Comparison of ENCODE assay signal across 18 cellular contexts in the genomic region with DNA sequence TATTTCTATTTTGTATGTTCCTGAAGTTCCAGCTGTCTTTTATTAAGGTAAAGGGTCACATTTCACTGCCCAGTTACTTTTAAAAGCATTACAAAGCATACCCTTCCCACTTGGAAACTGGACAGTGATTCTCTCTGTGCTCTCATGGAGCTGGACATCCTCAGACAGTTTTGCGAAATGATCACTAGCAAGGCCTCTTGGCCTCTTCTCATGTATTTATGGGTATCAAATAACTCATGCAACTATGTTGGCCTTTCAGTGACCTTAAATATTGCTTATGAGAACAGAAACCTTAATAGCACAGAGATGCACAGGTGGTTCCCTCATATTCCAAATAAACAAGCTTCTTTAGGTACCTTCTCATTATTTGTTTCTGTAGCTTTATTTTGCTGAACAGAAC. TPM values are rescaled to one million over a fixed set of nuclear protein-coding genes. Genes with fewer than 3 reads are reported as not detected.
A peak's percentile ranks its signal among the peaks of the same experiment; 100 is the strongest.
DNase-seq lines count a peak whose midpoint lies in the region; ATAC-seq, FAIRE-seq and TF ChIP-seq lines count a peak whose summit lies in the region.
"Had no signal": no experiment of that assay in that cellular context is flagged by ENCODE, and none has a peak within 500 bp of the region (broad histone marks: within the 10 kb centered on the region; RNA-seq: fewer than 3 reads in every experiment).

No MANE protein-coding gene starts in this region.

- DNase-seq in HepG2 (ENCODE audit: low spot score) (no peak), right lobe of liver (no peak), MM.1S (peak; percentile 82), NCI-H446 (lab: John Stamatoyannopoulos, UW) (no peak), heart right ventricle (no peak), AG08396 (ENCODE audit: low spot score) (no peak)
- DNase-seq: amniotic stem cell; CD4-positive, alpha-beta T cell; central memory CD4-positive, alpha-beta T cell; effector CD4-positive, alpha-beta T cell; NCI-H146; retina; SHP77 treated with DMSO at 0.1 percent for 48 hours had no signal

- H2AFZ ChIP-seq in HepG2 (ENCODE audit: low read length) (no peak overlapping the region), MM.1S (ENCODE audit: low read length) (no peak overlapping the region)
- H2AFZ ChIP-seq: GM23338 had no signal

- no peak for TF ChIP-seq RAD21 in HepG2 (CRISPR knock-in tag; IDR thresholded peaks at IDR 0.05)

- no peak overlapping the region for H3K9ac ChIP-seq in HepG2 (ENCODE audit: insufficient read depth, low read depth, low read length)
- peak overlapping the region; percentile 71 for H3K9ac ChIP-seq in MM.1S (ENCODE audit: low read length)

- no peak for FAIRE-seq in HepG2 (lab: Jason Lieb, UNC)
- FAIRE-seq: urothelium cell line had no signal

- H3K9me3 ChIP-seq in HepG2 (ENCODE audit: low read length) (no peaks in the 10 kb centered on the region), right lobe of liver (no peaks in the 10 kb centered on the region), MM.1S (replicated peaks; ENCODE audit: insufficient read depth, low read length) (no peaks in the 10 kb centered on the region), heart right ventricle (no peaks in the 10 kb centered on the region)

- no peak for TF ChIP-seq POLR2A in HepG2 (IDR thresholded peaks at IDR 0.05; ENCODE audit: insufficient read depth in 1 of 2, low read depth in 2 of 2, low read length in 2 of 2)
- TF ChIP-seq POLR2A in right lobe of liver (IDR thresholded peaks at IDR 0.05), result no peak

- H3K27ac ChIP-seq in HepG2 (ENCODE audit: extremely low read length, insufficient read depth, low read length) (no peak overlapping the region), right lobe of liver (no peak overlapping the region), MM.1S (ENCODE audit: low read length) (peak overlapping the region; percentile 99), heart right ventricle (no peak overlapping the region)

- CTCF ChIA-PET in HepG2 (lab: Yijun Ruan, JAX; ENCODE audit: low intra/inter-chr PET ratio, low total read pairs), result no interaction called here

- H3K36me3 ChIP-seq in HepG2 (replicated peaks in 1 of 2; ENCODE audit: control insufficient read depth in 1 of 2, insufficient read depth in 2 of 2, low read length in 2 of 2) (peaks cover 4 to 19% of the 10 kb centered on the region in 2 experiments), right lobe of liver (peaks cover under 1 to 29% (median 7%) of the 10 kb centered on the region in 4 donors), MM.1S (replicated peaks; ENCODE audit: insufficient read depth, low read length) (no peaks in the 10 kb centered on the region), heart right ventricle (peaks cover 0 to 46% (median 26%) of the 10 kb centered on the region in 9 donors)

- BruUV-seq in HepG2 (replicated peaks; lab: Mats Ljungman, UMichigan), result no TSS peak

- 92% methylated on average over 1 of the region's 1 CpG for WGBS in HepG2 (ENCODE audit: low lambda C conversion rate)
- WGBS in right lobe of liver (ENCODE audit: insufficient coverage, low coverage, low lambda C conversion rate, missing lambda C conversion rate), result 100% methylated on average over 1 of the region's 1 CpG
- WGBS in heart right ventricle, 2 donors, result 91 to 98% methylated on average over 1 of the region's 1 CpG

- no peaks in the 10 kb centered on the region for H4K20me1 ChIP-seq in HepG2 (ENCODE audit: insufficient read depth, low read length)
- H4K20me1 ChIP-seq in MM.1S (ENCODE audit: insufficient read depth, low read length), result no peaks in the 10 kb centered on the region

- H3K79me2 ChIP-seq in HepG2 (ENCODE audit: insufficient read depth, low read length) (no peaks in the 10 kb centered on the region), MM.1S (ENCODE audit: low read length) (peaks cover 10% of the 10 kb centered on the region)

- intact Hi-C loops in HepG2 (cut with micrococcal nuclease; ENCODE audit: unreplicated experiment), result no loop called here
- intact Hi-C loops in right lobe of liver (cut with DNase I), result no loop called here
- intact Hi-C loops in heart right ventricle (cut with DNase I), result no loop called here

- H3K4me2 ChIP-seq in HepG2 (ENCODE audit: low read depth, low read length) (no peak overlapping the region), MM.1S (ENCODE audit: low read depth, low read length) (peak overlapping the region; percentile 63)
- H3K4me2 ChIP-seq: GM23338 had no signal

- TF ChIP-seq EP300 in HepG2 (IDR thresholded peaks at IDR 0.05; ENCODE audit: low read depth in 2 of 2, low read length in 2 of 2), result no peak
- TF ChIP-seq EP300 in HepG2 (CRISPR knock-in tag; IDR thresholded peaks at IDR 0.05; ENCODE audit: borderline replicate concordance), result no peak

- H3K27me3 ChIP-seq in HepG2 (ENCODE audit: control insufficient read depth in 1 of 2, insufficient read depth in 2 of 2, low read length in 2 of 2) (no peaks in the 10 kb centered on the region), right lobe of liver (no peaks in the 10 kb centered on the region), MM.1S (replicated peaks; ENCODE audit: insufficient read depth, low read length) (no peaks in the 10 kb centered on the region), heart right ventricle (no peaks in the 10 kb centered on the region)

- H3K4me3 ChIP-seq in HepG2 (replicated peaks in 1 of 3; ENCODE audit: insufficient read depth in 1 of 3, low read depth in 2 of 3, low read length in 3 of 3) (no peak overlapping the region), right lobe of liver (no peak overlapping the region), MM.1S (ENCODE audit: low read length) (0 out of 2 replicates have a peak overlapping the region, but pooled peaks have one; percentile 15), heart right ventricle (no peak overlapping the region)
- H3K4me3 ChIP-seq: GM23338 had no signal

- ATAC-seq in HepG2 (no peak), right lobe of liver (no peak), heart right ventricle (no peak)
- ATAC-seq: GM23338 had no signal

- H3K4me1 ChIP-seq in HepG2 (ENCODE audit: insufficient read depth, low read length), result peaks cover 8% of the 10 kb centered on the region; the same call in 1 of the 2 replicates
- peaks cover 0 to 6% (median 0%) of the 10 kb centered on the region in 4 donors for H3K4me1 ChIP-seq in right lobe of liver
- H3K4me1 ChIP-seq in MM.1S (ENCODE audit: low read length), result peaks cover 64% of the 10 kb centered on the region
- H3K4me1 ChIP-seq in heart right ventricle, result peaks cover 0 to 6% (median 0%) of the 10 kb centered on the region in 9 donors

- peaks cover 37% of the 10 kb centered on the region for H3F3A ChIP-seq in MM.1S (ENCODE audit: insufficient read depth, low read length)

- in situ Hi-C loops in HepG2 (cut with HindIII; ENCODE audit: extremely low pct_ligation_motif_present, low pct_unique_long_range_greater_than_20kb), result no loop called here

- no peaks in the 10 kb centered on the region for H3K9me2 ChIP-seq in MM.1S (replicated peaks; ENCODE audit: insufficient read depth, low read length)

- POLR2A ChIA-PET in HepG2 (lab: Yijun Ruan, JAX), result no interaction called here

- TF ChIP-seq CTCF in HepG2 (CRISPR knock-in tag; IDR thresholded peaks at IDR 0.05) (no peak), right lobe of liver (IDR thresholded peaks at IDR 0.05) (no peak), MM.1S (IDR thresholded peaks at IDR 0.05; ENCODE audit: low read length) (no peak), heart right ventricle (IDR thresholded peaks at IDR 0.05) (no peak)

RNA-seq across cellular contexts. Expression of gene AMPD1, which starts 7.9 kb away (rescaled TPM):
- not detected in 2 replicates for total RNA-seq in HepG2 (2016; rRNA removed; fragmentation: Illumina TruSeq; extraction: Trizol)
- not detected in 2 replicates for total RNA-seq in HepG2 (2016; cell fraction: cytosol; rRNA removed; fragmentation: Illumina TruSeq; extraction: Trizol; ENCODE audit: low read depth)
- not detected in 2 replicates for total RNA-seq in HepG2 (2016; cell fraction: insoluble cytoplasmic fraction; rRNA removed; fragmentation: Illumina TruSeq; extraction: Trizol)
- not detected in 2 replicates for total RNA-seq in HepG2 (2016; cell fraction: membrane; rRNA removed; fragmentation: Illumina TruSeq; extraction: Trizol)
- not detected in 2 replicates for total RNA-seq in HepG2 (2016; cell fraction: nucleus; rRNA removed; fragmentation: Illumina TruSeq; extraction: Trizol)
- not detected in 2 replicates for polyA plus RNA-seq in HepG2 (2011; rRNA removed)
- polyA plus RNA-seq in HepG2 (2011; cell fraction: cytosol; rRNA removed), result not detected in 2 replicates
- not detected in 2 replicates for polyA plus RNA-seq in HepG2 (2011; cell fraction: nucleus; rRNA removed)
- polyA plus RNA-seq in HepG2 (2012), result not detected in 2 replicates
- not detected in 2 replicates for polyA plus RNA-seq in HepG2 (2016; cell fraction: cytosol; fragmentation: Illumina TruSeq; extraction: Trizol; ENCODE audit: low read depth)
- not detected in 2 replicates for polyA plus RNA-seq in HepG2 (2016; cell fraction: insoluble cytoplasmic fraction; fragmentation: Illumina TruSeq; extraction: Trizol; ENCODE audit: low read depth)
- polyA plus RNA-seq in HepG2 (2016; cell fraction: membrane; fragmentation: Illumina TruSeq; extraction: Trizol; ENCODE audit: low read depth), result not detected in 2 replicates
- not detected in 2 replicates for polyA plus RNA-seq in HepG2 (2016; cell fraction: nucleus; fragmentation: Illumina TruSeq; extraction: Trizol; ENCODE audit: insufficient read depth, low read depth)
- polyA minus RNA-seq in HepG2 (2011; rRNA and poly(A)+ RNA removed; ENCODE audit: low replicate concordance), result 0.33 TPM in 1 of 2 replicates, not detected in the other
- not detected in 2 replicates for polyA minus RNA-seq in HepG2 (2011; cell fraction: cytosol; rRNA and poly(A)+ RNA removed)
- polyA minus RNA-seq in HepG2 (2011; cell fraction: nucleus; rRNA and poly(A)+ RNA removed), result not detected in 2 replicates
- total RNA-seq in right lobe of liver, result under 1 TPM in 3 of 6 experiments, not detected in 3; 0.12 to 0.19 (median 0.13) TPM
- total RNA-seq in heart right ventricle, result under 1 TPM in 1 of 10 donors, not detected in 9; 0.59 TPM
- polyA plus RNA-seq in heart right ventricle, result not detected
- total RNA-seq: activated CD8-positive, alpha-beta memory T cell treated with anti-CD3 and anti-CD28 coated beads for 36 hours; CD4-positive, alpha-beta T cell; GM23338; HT-29; mesothelial cell of epicardium had no signal

RNA-seq across cellular contexts. Expression of gene NRAS, which starts 13.3 kb away (rescaled TPM):
- total RNA-seq in HepG2 (2016; rRNA removed; fragmentation: Illumina TruSeq; extraction: Trizol) (58.8 and 96.2 TPM in 2 replicates), right lobe of liver (10 to 100 TPM; 10.4 to 24.5 (median 16.3) TPM), heart right ventricle (10 to 100 TPM in 2 of 10 donors, 1 to 10 TPM in 8; 6.2 to 17.2 (median 8.6) TPM)
- 8.6 and 9.7 TPM in 2 replicates for total RNA-seq in HepG2 (2016; cell fraction: cytosol; rRNA removed; fragmentation: Illumina TruSeq; extraction: Trizol; ENCODE audit: low read depth)
- total RNA-seq in HepG2 (2016; cell fraction: insoluble cytoplasmic fraction; rRNA removed; fragmentation: Illumina TruSeq; extraction: Trizol), result 58.1 and 100 TPM in 2 replicates
- total RNA-seq in HepG2 (2016; cell fraction: membrane; rRNA removed; fragmentation: Illumina TruSeq; extraction: Trizol), result 44.9 and 45.2 TPM in 2 replicates
- total RNA-seq in HepG2 (2016; cell fraction: nucleus; rRNA removed; fragmentation: Illumina TruSeq; extraction: Trizol), result 26.3 and 29.5 TPM in 2 replicates
- polyA plus RNA-seq in HepG2 (2011; rRNA removed) (26.9 and 38.6 TPM in 2 replicates), heart right ventricle (10 to 100 TPM in 1 of 2 donors, 1 to 10 TPM in 1; 6.2 to 10.0 TPM)
- 16.4 and 26.5 TPM in 2 replicates for polyA plus RNA-seq in HepG2 (2011; cell fraction: cytosol; rRNA removed)
- polyA plus RNA-seq in HepG2 (2011; cell fraction: nucleus; rRNA removed), result 5.8 and 7.9 TPM in 2 replicates
- polyA plus RNA-seq in HepG2 (2012), result 27.6 and 33.3 TPM in 2 replicates
- polyA plus RNA-seq in HepG2 (2016; cell fraction: cytosol; fragmentation: Illumina TruSeq; extraction: Trizol; ENCODE audit: low read depth), result 7.5 and 9.2 TPM in 2 replicates
- polyA plus RNA-seq in HepG2 (2016; cell fraction: insoluble cytoplasmic fraction; fragmentation: Illumina TruSeq; extraction: Trizol; ENCODE audit: low read depth), result 91.0 and 103 TPM in 2 replicates
- 30.3 and 31.9 TPM in 2 replicates for polyA plus RNA-seq in HepG2 (2016; cell fraction: membrane; fragmentation: Illumina TruSeq; extraction: Trizol; ENCODE audit: low read depth)
- 33.7 and 34.2 TPM in 2 replicates for polyA plus RNA-seq in HepG2 (2016; cell fraction: nucleus; fragmentation: Illumina TruSeq; extraction: Trizol; ENCODE audit: insufficient read depth, low read depth)
- polyA minus RNA-seq in HepG2 (2011; rRNA and poly(A)+ RNA removed; ENCODE audit: low replicate concordance), result 19.6 and 37.8 TPM in 2 replicates
- 37.4 and 37.5 TPM in 2 replicates for polyA minus RNA-seq in HepG2 (2011; cell fraction: cytosol; rRNA and poly(A)+ RNA removed)
- 24.2 and 29.1 TPM in 2 replicates for polyA minus RNA-seq in HepG2 (2011; cell fraction: nucleus; rRNA and poly(A)+ RNA removed)

RNA-seq across cellular contexts. Expression of gene DENND2C, which starts 33.4 kb away (rescaled TPM):
- total RNA-seq in HepG2 (2016; rRNA removed; fragmentation: Illumina TruSeq; extraction: Trizol), result 0.25 and 0.33 TPM in 2 replicates
- total RNA-seq in HepG2 (2016; cell fraction: cytosol; rRNA removed; fragmentation: Illumina TruSeq; extraction: Trizol; ENCODE audit: low read depth), result 0.09 TPM in 1 of 2 replicates, not detected in the other
- total RNA-seq in HepG2 (2016; cell fraction: insoluble cytoplasmic fraction; rRNA removed; fragmentation: Illumina TruSeq; extraction: Trizol), result 0.26 and 0.28 TPM in 2 replicates
- 0.14 and 0.19 TPM in 2 replicates for total RNA-seq in HepG2 (2016; cell fraction: membrane; rRNA removed; fragmentation: Illumina TruSeq; extraction: Trizol)
- 0.13 and 0.34 TPM in 2 replicates for total RNA-seq in HepG2 (2016; cell fraction: nucleus; rRNA removed; fragmentation: Illumina TruSeq; extraction: Trizol)
- polyA plus RNA-seq in HepG2 (2011; rRNA removed), result 0.07 and 0.08 TPM in 2 replicates
- polyA plus RNA-seq in HepG2 (2011; cell fraction: cytosol; rRNA removed), result 0.08 TPM in 2 replicates
- polyA plus RNA-seq in HepG2 (2011; cell fraction: nucleus; rRNA removed), result 0.10 and 0.13 TPM in 2 replicates
- polyA plus RNA-seq in HepG2 (2012), result 0.11 and 0.32 TPM in 2 replicates
- not detected in 2 replicates for polyA plus RNA-seq in HepG2 (2016; cell fraction: cytosol; fragmentation: Illumina TruSeq; extraction: Trizol; ENCODE audit: low read depth)
- polyA plus RNA-seq in HepG2 (2016; cell fraction: insoluble cytoplasmic fraction; fragmentation: Illumina TruSeq; extraction: Trizol; ENCODE audit: low read depth), result 0.10 and 0.14 TPM in 2 replicates
- polyA plus RNA-seq in HepG2 (2016; cell fraction: membrane; fragmentation: Illumina TruSeq; extraction: Trizol; ENCODE audit: low read depth), result 0.09 and 0.16 TPM in 2 replicates
- polyA plus RNA-seq in HepG2 (2016; cell fraction: nucleus; fragmentation: Illumina TruSeq; extraction: Trizol; ENCODE audit: insufficient read depth, low read depth), result 0.22 and 0.60 TPM in 2 replicates
- polyA minus RNA-seq in HepG2 (2011; rRNA and poly(A)+ RNA removed; ENCODE audit: low replicate concordance), result 0.20 and 3.4 TPM in 2 replicates
- polyA minus RNA-seq in HepG2 (2011; cell fraction: cytosol; rRNA and poly(A)+ RNA removed), result 0.20 TPM in 1 of 2 replicates, not detected in the other
- polyA minus RNA-seq in HepG2 (2011; cell fraction: nucleus; rRNA and poly(A)+ RNA removed), result 0.12 and 0.26 TPM in 2 replicates
- total RNA-seq in right lobe of liver, result 1 to 10 TPM; 2.5 to 5.1 (median 4.4) TPM
- total RNA-seq in heart right ventricle, result 1 to 10 TPM; 2.8 to 5.2 (median 3.5) TPM
- 1 to 10 TPM; 1.3 to 2.9 TPM for polyA plus RNA-seq in heart right ventricle
- total RNA-seq: HT-29 had no signal

RNA-seq across cellular contexts. Expression of gene CSDE1, which starts 54.5 kb away (rescaled TPM):
- total RNA-seq in HepG2 (2016; rRNA removed; fragmentation: Illumina TruSeq; extraction: Trizol), result 313 and 582 TPM in 2 replicates
- 97.9 and 113 TPM in 2 replicates for total RNA-seq in HepG2 (2016; cell fraction: cytosol; rRNA removed; fragmentation: Illumina TruSeq; extraction: Trizol; ENCODE audit: low read depth)
- total RNA-seq in HepG2 (2016; cell fraction: insoluble cytoplasmic fraction; rRNA removed; fragmentation: Illumina TruSeq; extraction: Trizol), result 314 and 565 TPM in 2 replicates
- total RNA-seq in HepG2 (2016; cell fraction: membrane; rRNA removed; fragmentation: Illumina TruSeq; extraction: Trizol), result 270 and 306 TPM in 2 replicates
- total RNA-seq in HepG2 (2016; cell fraction: nucleus; rRNA removed; fragmentation: Illumina TruSeq; extraction: Trizol), result 236 and 265 TPM in 2 replicates
- 115 and 150 TPM in 2 replicates for polyA plus RNA-seq in HepG2 (2011; rRNA removed)
- polyA plus RNA-seq in HepG2 (2011; cell fraction: cytosol; rRNA removed), result 130 and 182 TPM in 2 replicates
- 88.2 and 91.1 TPM in 2 replicates for polyA plus RNA-seq in HepG2 (2011; cell fraction: nucleus; rRNA removed)
- 455 and 466 TPM in 2 replicates for polyA plus RNA-seq in HepG2 (2012)
- 72.4 and 73.9 TPM in 2 replicates for polyA plus RNA-seq in HepG2 (2016; cell fraction: cytosol; fragmentation: Illumina TruSeq; extraction: Trizol; ENCODE audit: low read depth)
- 382 and 405 TPM in 2 replicates for polyA plus RNA-seq in HepG2 (2016; cell fraction: insoluble cytoplasmic fraction; fragmentation: Illumina TruSeq; extraction: Trizol; ENCODE audit: low read depth)
- polyA plus RNA-seq in HepG2 (2016; cell fraction: membrane; fragmentation: Illumina TruSeq; extraction: Trizol; ENCODE audit: low read depth), result 148 and 175 TPM in 2 replicates
- 211 and 222 TPM in 2 replicates for polyA plus RNA-seq in HepG2 (2016; cell fraction: nucleus; fragmentation: Illumina TruSeq; extraction: Trizol; ENCODE audit: insufficient read depth, low read depth)
- 174 and 286 TPM in 2 replicates for polyA minus RNA-seq in HepG2 (2011; rRNA and poly(A)+ RNA removed; ENCODE audit: low replicate concordance)
- polyA minus RNA-seq in HepG2 (2011; cell fraction: cytosol; rRNA and poly(A)+ RNA removed), result 263 and 264 TPM in 2 replicates
- 272 and 276 TPM in 2 replicates for polyA minus RNA-seq in HepG2 (2011; cell fraction: nucleus; rRNA and poly(A)+ RNA removed)
- 100 to 1,000 TPM; 195 to 585 (median 269) TPM for total RNA-seq in right lobe of liver
- 1,000 to 10,000 TPM in 1 of 10 donors, 100 to 1,000 TPM in 9; 720 to 1,012 (median 916) TPM for total RNA-seq in heart right ventricle
- 100 to 1,000 TPM; 137 to 233 TPM for polyA plus RNA-seq in heart right ventricle
